In the genomic region with DNA sequence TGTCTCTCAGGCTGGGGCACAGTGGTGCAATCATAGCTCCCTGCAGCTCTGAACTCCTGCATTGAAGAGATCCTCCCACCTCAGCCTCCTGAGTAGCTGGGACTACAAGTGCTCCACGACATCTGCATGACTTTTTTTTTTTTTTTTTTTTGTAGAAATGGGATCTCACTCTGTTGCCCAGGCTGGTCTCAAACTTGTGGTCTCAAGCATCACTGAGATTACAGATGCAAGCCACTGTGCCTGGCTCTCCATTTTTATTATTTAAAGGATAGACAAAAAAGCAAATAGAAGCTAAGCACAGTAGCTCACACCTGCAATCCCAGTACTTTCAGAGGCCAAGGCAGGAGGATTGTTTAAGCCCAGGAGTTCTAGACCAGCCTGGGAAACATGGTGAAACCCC, we compare ENCODE assay signal across 28 cellular contexts.
"Had no signal": no experiment of that assay in that cellular context is flagged by ENCODE, and none has a peak within 500 bp of the region (broad histone marks: within the 10 kb centered on the region; RNA-seq: fewer than 3 reads in every experiment).

No MANE protein-coding gene starts in this region.

- H3K27ac ChIP-seq: colonic mucosa, coronary artery, dorsolateral prefrontal cortex, epithelial cell of prostate, esophagus muscularis mucosa, esophagus squamous epithelium, foreskin keratinocyte, gastrocnemius medialis, gastroesophageal sphincter, heart left ventricle, heart right ventricle had no signal

- H3K9me3 ChIP-seq: colonic mucosa, esophagus muscularis mucosa, esophagus squamous epithelium, gastrocnemius medialis, gastroesophageal sphincter, heart left ventricle, heart right ventricle had no signal

- H3K4me1 ChIP-seq: colonic mucosa, esophagus muscularis mucosa, esophagus squamous epithelium, gastrocnemius medialis, gastroesophageal sphincter, heart left ventricle, heart right ventricle had no signal

- H3K27me3 ChIP-seq: colonic mucosa, dorsolateral prefrontal cortex, esophagus muscularis mucosa, esophagus squamous epithelium, foreskin keratinocyte, gastrocnemius medialis, gastroesophageal sphincter, heart left ventricle, heart right ventricle had no signal

- H3K36me3 ChIP-seq: colonic mucosa, esophagus muscularis mucosa, esophagus squamous epithelium, gastrocnemius medialis, gastroesophageal sphincter, heart left ventricle, heart right ventricle had no signal

- DNase-seq: colonic mucosa; cortex of kidney; dermis blood vessel endothelial cell; dorsolateral prefrontal cortex; effector CD4-positive, alpha-beta T cell; effector CD8-positive, alpha-beta T cell; effector memory CD4-positive, alpha-beta T cell; effector memory CD8-positive, alpha-beta T cell; endodermal cell; erythroblast; esophagus squamous epithelium; foreskin fibroblast; foreskin keratinocyte; foreskin melanocyte; gastrocnemius medialis; glutamatergic neuron; head of caudate nucleus; heart left ventricle; heart right ventricle had no signal

- H3K4me3 ChIP-seq: colonic mucosa, coronary artery, dorsolateral prefrontal cortex, esophagus muscularis mucosa, esophagus squamous epithelium, gastrocnemius medialis, gastroesophageal sphincter, heart left ventricle, heart right ventricle had no signal

- ATAC-seq: effector memory CD8-positive, alpha-beta T cell; esophagus mucosa; foreskin keratinocyte; gastrocnemius medialis; gastroesophageal sphincter; heart left ventricle; heart right ventricle had no signal

- FAIRE-seq: colon, endometrium, endothelial cell of umbilical vein, frontal cortex had no signal
